Comparison of ENCODE assay signal across 1 cellular context in genomic region chr15:67241132-67241855, GRCh38.
TF ChIP-seq lines count a peak whose summit lies in the region.

No MANE protein-coding gene starts in this region.

TF ChIP-seq in GM23338, 12 proteins besides CTCF, POLR2A, EP300 and RAD21 (continued from another document):
- no peak for TF ChIP-seq REST (IDR thresholded peaks at IDR 0.05; ENCODE audit: unreplicated experiment)
